In genomic region chr7:130947792-130948580, GRCh38 we compare ENCODE assay signal across 12 cellular contexts.
DNase-seq lines count a peak whose midpoint lies in the region; ATAC-seq, FAIRE-seq and TF ChIP-seq lines count a peak whose summit lies in the region.
"Had no signal": no experiment of that assay in that cellular context is flagged by ENCODE, and none has a peak within 500 bp of the region (broad histone marks: within the 10 kb centered on the region; RNA-seq: fewer than 3 reads in every experiment).

No MANE protein-coding gene starts in this region.

- H3K9me3 Mint-ChIP-seq in effector memory CD8-positive, alpha-beta T cell, result no peaks in the 10 kb centered on the region
- no peaks in the 10 kb centered on the region for H3K9me3 Mint-ChIP-seq in WTC11

- H3K4me3 ChIP-seq in ACC112 (ENCODE audit: low read depth, low read length) (no peak overlapping the region), PC-9 (no peak overlapping the region), colonic mucosa (no peak overlapping the region)

- peak overlapping the region; percentile 65 to 74 for H3K4me3 Mint-ChIP-seq in effector memory CD8-positive, alpha-beta T cell
- no peak overlapping the region for H3K4me3 Mint-ChIP-seq in WTC11
- H3K4me3 Mint-ChIP-seq: brain had no signal

- H4K20me1 ChIP-seq in PC-9 (ENCODE audit: insufficient read depth), result no peaks in the 10 kb centered on the region

- no peak overlapping the region for H3K9ac ChIP-seq in colonic mucosa (ENCODE audit: low read depth in 2 of 2, low read length in 2 of 2)

- H3K4me1 ChIP-seq in ACC112 (ENCODE audit: control insufficient read depth, insufficient read depth, low read length, unreplicated experiment) (peaks cover 60% of the 10 kb centered on the region), PC-9 (replicated peaks; ENCODE audit: insufficient read depth) (peaks cover 18% of the 10 kb centered on the region; the same call in 1 of the 2 replicates), colonic mucosa (no peaks in the 10 kb centered on the region)

- peak overlapping the region; percentile 2; the same call in 1 of the 2 replicates for H3K27ac ChIP-seq in ACC112 (ENCODE audit: low read depth, low read length)
- peak overlapping the region; percentile 28; the same call in 1 of the 2 replicates for H3K27ac ChIP-seq in PC-9
- H3K27ac ChIP-seq in colonic mucosa, result no peak overlapping the region

- BruUV-seq in PC-9 (replicated peaks; lab: Mats Ljungman, UMichigan), result no TSS peak

- FAIRE-seq in GM18507 (lab: Jason Lieb, UNC), result peak; percentile 77

- peaks cover 27% of the 10 kb centered on the region for H3K36me3 ChIP-seq in ACC112 (ENCODE audit: insufficient read depth, low read length)
- peaks cover 41% of the 10 kb centered on the region for H3K36me3 ChIP-seq in PC-9 (ENCODE audit: low read depth)
- H3K36me3 ChIP-seq in colonic mucosa, result no peaks in the 10 kb centered on the region

- H3K79me2 ChIP-seq in ACC112 (ENCODE audit: control insufficient read depth, insufficient read depth, low read length, unreplicated experiment) (peaks cover 98% of the 10 kb centered on the region), PC-9 (ENCODE audit: low read depth) (peaks cover 83% of the 10 kb centered on the region)

- H3K27ac Mint-ChIP-seq in effector memory CD8-positive, alpha-beta T cell, result peak overlapping the region; percentile 44 to 98
- no peak overlapping the region for H3K27ac Mint-ChIP-seq in WTC11
- H3K27ac Mint-ChIP-seq: brain had no signal

- H3K27me3 Mint-ChIP-seq in effector memory CD8-positive, alpha-beta T cell, result no peaks in the 10 kb centered on the region
- no peaks in the 10 kb centered on the region for H3K27me3 Mint-ChIP-seq in WTC11 (ENCODE audit: low read depth)

- H2AFZ ChIP-seq in ACC112 (ENCODE audit: low read length, unreplicated experiment), result no peak overlapping the region
- no peak overlapping the region for H2AFZ ChIP-seq in PC-9

- intact Hi-C loops in PC-9 (cut with micrococcal nuclease; ENCODE audit: unreplicated experiment) (no loop called here), colonic mucosa (cut with DNase I) (no loop called here)

- ATAC-seq in effector memory CD8-positive, alpha-beta T cell (replicated peaks), result peak; percentile 9
- ATAC-seq in GM21786 (IDR thresholded peaks at IDR 0.05; ENCODE audit: unreplicated experiment) (no peak), WTC11 (no peak)

- CTCF ChIA-PET in PC-9 (lab: Charles Lee), result interaction anchor here (0.6 kb wide), 1 partner anchor 37 kb away, joined by 6 read pairs; no protein-coding TSS in a partner anchor
- CTCF ChIA-PET in WTC11 (lab: Charles Lee), result interaction anchor here (2.3 kb wide), 1 partner anchor 51 kb away, joined by 17 read pairs; no protein-coding TSS in a partner anchor

- POLR2A ChIA-PET in PC-9 (lab: Charles Lee; ENCODE audit: unreplicated experiment) (interaction anchor here (0.6 to 0.7 kb wide), 2 partner anchors 11 to 47 kb away, joined by 4 to 6 read pairs; no protein-coding TSS in a partner anchor), WTC11 (lab: Charles Lee) (no interaction called here)

- H3K4me1 Mint-ChIP-seq in effector memory CD8-positive, alpha-beta T cell (ENCODE audit: low read depth in 2 of 2), result peaks cover 49 to 59% of the 10 kb centered on the region in 2 donors
- H3K4me1 Mint-ChIP-seq in WTC11, result peaks cover 19% of the 10 kb centered on the region

- no peak for DNase-seq in GM18507 (ENCODE audit: extremely low spot score, insufficient read length, low read depth)
- DNase-seq in PC-9, result no peak
- no peak for DNase-seq in effector memory CD8-positive, alpha-beta T cell
- DNase-seq in colonic mucosa, result no peak
- no peak for DNase-seq in WTC11 (ENCODE audit: low spot score)
- no peak for DNase-seq in glomerular visceral epithelial cell (ENCODE audit: extremely low spot score)
- DNase-seq: islet precursor cell; NCI-H2081; stimulated activated CD4-positive, alpha-beta T cell treated with anti-CD3 and anti-CD28 coated beads, Interleukin-4, amount 100 ng/mL, for 1 hour had no signal

- no peaks in the 10 kb centered on the region for H3K9me2 ChIP-seq in PC-9 (ENCODE audit: insufficient read depth)

- TF ChIP-seq CTCF in PC-9 (conservative IDR thresholded peaks at IDR 0.05) (no peak), colonic mucosa (IDR thresholded peaks at IDR 0.05) (no peak), WTC11 (IDR thresholded peaks at IDR 0.05) (no peak)

- H3K27me3 ChIP-seq in ACC112 (ENCODE audit: insufficient read depth, low read length), result no peaks in the 10 kb centered on the region
- no peaks in the 10 kb centered on the region for H3K27me3 ChIP-seq in PC-9 (ENCODE audit: insufficient read depth, low read depth)
- no peaks in the 10 kb centered on the region for H3K27me3 ChIP-seq in colonic mucosa

- H3K4me2 ChIP-seq in PC-9, result no peak overlapping the region

- peaks cover 19% of the 10 kb centered on the region for H3F3A ChIP-seq in PC-9 (ENCODE audit: insufficient read depth, low read depth)

- peaks cover 44% of the 10 kb centered on the region for H3K36me3 Mint-ChIP-seq in effector memory CD8-positive, alpha-beta T cell (ENCODE audit: insufficient read depth)
- H3K36me3 Mint-ChIP-seq in WTC11, result no peaks in the 10 kb centered on the region

- H3K9me3 ChIP-seq in PC-9 (ENCODE audit: insufficient read depth, low read depth) (no peaks in the 10 kb centered on the region), colonic mucosa (no peaks in the 10 kb centered on the region)

TF ChIP-seq in WTC11, 78 proteins besides CTCF, POLR2A, EP300 and RAD21 (continues in another document):
- TF ChIP-seq ZNF232 (CRISPR knock-in tag; IDR thresholded peaks at IDR 0.05) (no peak), NR3C1 (CRISPR knock-in tag; conservative IDR thresholded peaks at IDR 0.05; ENCODE audit: low read depth) (no peak), ZNF425 (CRISPR knock-in tag; conservative IDR thresholded peaks at IDR 0.05) (no peak), ZNF263 (CRISPR knock-in tag; IDR thresholded peaks at IDR 0.05; ENCODE audit: low read depth) (no peak), HMGXB4 (CRISPR knock-in tag; IDR thresholded peaks at IDR 0.05) (no peak), ZSCAN18 (CRISPR knock-in tag; IDR thresholded peaks at IDR 0.05) (no peak), ATF3 (CRISPR knock-in tag; conservative IDR thresholded peaks at IDR 0.05) (no peak)
